In genomic region chr7:132518839-132519173, GRCh38 we compare ENCODE assay signal across 19 cellular contexts. TPM values are rescaled to one million over a fixed set of nuclear protein-coding genes. Genes with fewer than 3 reads are reported as not detected.
"Had no signal": no experiment of that assay in that cellular context is flagged by ENCODE, and none has a peak within 500 bp of the region (broad histone marks: within the 10 kb centered on the region; RNA-seq: fewer than 3 reads in every experiment).

No MANE protein-coding gene starts in this region.

- H3K36me3 Mint-ChIP-seq: activated naive CD4-positive, alpha-beta T cell treated with anti-CD3 and anti-CD28 coated beads, Interleukin-2, amount 50 U/mL, for 72 hours had no signal

- H3K4me1 Mint-ChIP-seq: activated CD4-positive, alpha-beta memory T cell treated with anti-CD3 and anti-CD28 coated beads, Interleukin-2, amount 10 ng/mL, durations not matched to agents 7 days and 5 days had no signal

- H3K4me3 Mint-ChIP-seq: activated CD4-positive, alpha-beta memory T cell treated with anti-CD3 and anti-CD28 coated beads, Interleukin-2, amount 10 ng/mL, durations not matched to agents 7 days and 5 days; activated naive CD4-positive, alpha-beta T cell treated with anti-CD3 and anti-CD28 coated beads for 36 hours; activated T-cell treated with anti-CD3 and anti-CD28 coated beads, Interleukin-2, amount 50 U/mL, for 24 hours; activated T-helper 1 cell treated with anti-CD3 and anti-CD28 coated beads, Interleukin-12 subunit alpha, Interleukin-12 subunit beta, Interleukin-2, Interleukin-4 antibody, amounts not matched to agents 30 ng/mL and 10 ng/mL and 1 ng/mL, durations not matched to agents 14 hours and 24 hours and 36 hours had no signal

- ATAC-seq: body of pancreas had no signal

- H3K27me3 Mint-ChIP-seq: activated T-cell treated with anti-CD3 and anti-CD28 coated beads, Interleukin-2, amount 50 U/mL, for 24 hours had no signal

- DNase-seq: activated CD4-positive, alpha-beta memory T cell treated with anti-CD3 and anti-CD28 coated beads, Interleukin-2, amount 10 ng/mL, durations not matched to agents 7 days and 5 days; activated CD4-positive, alpha-beta T cell treated with anti-CD3 and anti-CD28 coated beads for 1 hour; activated CD4-positive, alpha-beta T cell treated with anti-CD3 and anti-CD28 coated beads for 48 hours; activated CD4-positive, CD25-positive, alpha-beta regulatory T cell; activated gamma-delta T cell treated with Interleukin-2 at 50 U/mL for 16 hours; activated naive CD4-positive, alpha-beta T cell treated with anti-CD3 and anti-CD28 coated beads for 36 hours; activated T-cell treated with anti-CD3 and anti-CD28 coated beads, Interleukin-2, amount 50 U/mL, for 24 hours; adrenal gland; body of pancreas; MM.1S; NCI-H1092; NCI-H1436 treated with DMSO at 0.1 percent for 48 hours; NCI-H2029; NCI-H345; NCI-H524 treated with DMSO at 0.1 percent for 48 hours; T1000 had no signal

- H3K9me3 Mint-ChIP-seq: activated CD4-positive, alpha-beta memory T cell treated with anti-CD3 and anti-CD28 coated beads, Interleukin-2, amount 10 ng/mL, durations not matched to agents 7 days and 5 days; activated naive CD4-positive, alpha-beta T cell treated with anti-CD3 and anti-CD28 coated beads for 36 hours; activated naive CD4-positive, alpha-beta T cell treated with anti-CD3 and anti-CD28 coated beads, Interleukin-2, amount 50 U/mL, for 72 hours; activated T-cell treated with anti-CD3 and anti-CD28 coated beads, Interleukin-2, amount 50 U/mL, for 24 hours; activated T-helper 1 cell treated with anti-CD3 and anti-CD28 coated beads, Interleukin-12 subunit alpha, Interleukin-12 subunit beta, Interleukin-2, Interleukin-4 antibody, amounts not matched to agents 30 ng/mL and 10 ng/mL and 1 ng/mL, durations not matched to agents 14 hours and 24 hours and 36 hours had no signal

- H3K27ac Mint-ChIP-seq: activated CD4-positive, alpha-beta memory T cell treated with anti-CD3 and anti-CD28 coated beads, Interleukin-2, amount 10 ng/mL, durations not matched to agents 7 days and 5 days; activated naive CD4-positive, alpha-beta T cell treated with anti-CD3 and anti-CD28 coated beads for 36 hours; activated naive CD4-positive, alpha-beta T cell treated with anti-CD3 and anti-CD28 coated beads, Interleukin-2, amount 50 U/mL, for 72 hours; activated T-cell treated with anti-CD3 and anti-CD28 coated beads, Interleukin-2, amount 50 U/mL, for 24 hours; activated T-helper 1 cell treated with anti-CD3 and anti-CD28 coated beads, Interleukin-12 subunit alpha, Interleukin-12 subunit beta, Interleukin-2, Interleukin-4 antibody, amounts not matched to agents 30 ng/mL and 10 ng/mL and 1 ng/mL, durations not matched to agents 14 hours and 24 hours and 36 hours had no signal

RNA-seq across cellular contexts. Expression of gene PLXNA4, which starts 57.5 kb away (rescaled TPM):
- total RNA-seq: LHCN-M2 had no signal
